ENCODE assay signal across 10 cellular contexts in genomic region chr11:47111318-47111804, GRCh38.
A peak's percentile ranks its signal among the peaks of the same experiment; 100 is the strongest.
DNase-seq lines count a peak whose midpoint lies in the region; ATAC-seq, FAIRE-seq and TF ChIP-seq lines count a peak whose summit lies in the region.
"Had no signal": no experiment of that assay in that cellular context is flagged by ENCODE, and none has a peak within 500 bp of the region (broad histone marks: within the 10 kb centered on the region; RNA-seq: fewer than 3 reads in every experiment).

No MANE protein-coding gene starts in this region.

- no peak for FAIRE-seq in HepG2 (lab: Jason Lieb, UNC)

- TF ChIP-seq POLR2A in HepG2 (IDR thresholded peaks at IDR 0.05; ENCODE audit: insufficient read depth in 1 of 2, low read depth in 2 of 2, low read length in 2 of 2), result no peak

- TF ChIP-seq CTCF in neural progenitor cell (IDR thresholded peaks at IDR 0.05) (no peak), PC-3 (conservative IDR thresholded peaks at IDR 0.05; ENCODE audit: low read depth, low read length) (no peak), HepG2 (CRISPR knock-in tag; IDR thresholded peaks at IDR 0.05) (no peak), CD14-positive monocyte (IDR thresholded peaks at IDR 0.05) (no peak)

- H3K27me3 Mint-ChIP-seq in neural progenitor cell (ENCODE audit: insufficient read depth, low read depth) (peaks cover 2% of the 10 kb centered on the region), CD14-positive monocyte (ENCODE audit: low read depth in 3 of 3) (peaks cover 0 to under 1% (median 0%) of the 10 kb centered on the region in 3 donors)

- H3K27ac ChIP-seq in neural progenitor cell (no peak overlapping the region), PC-3 (ENCODE audit: low read length) (no peak overlapping the region), HepG2 (ENCODE audit: extremely low read length, insufficient read depth, low read length) (no peak overlapping the region)

- H3K4me3 Mint-ChIP-seq in neural progenitor cell (no peak overlapping the region), CD14-positive monocyte (no peak overlapping the region)

- H3K36me3 ChIP-seq in neural progenitor cell, result no peaks in the 10 kb centered on the region
- H3K36me3 ChIP-seq in PC-3 (ENCODE audit: low read depth, low read length), result no peaks in the 10 kb centered on the region
- H3K36me3 ChIP-seq in HepG2 (replicated peaks in 1 of 2; ENCODE audit: control insufficient read depth in 1 of 2, insufficient read depth in 2 of 2, low read length in 2 of 2), result 0 out of 5 replicates have a peak, but pooled peaks cover 0 to 1% of the 10 kb centered on the region in 2 experiments

- BruUV-seq in PC-3 (replicated peaks; lab: Mats Ljungman, UMichigan) (no TSS peak), HepG2 (replicated peaks; lab: Mats Ljungman, UMichigan) (no TSS peak)

- peaks cover 8% of the 10 kb centered on the region for H3F3A ChIP-seq in neural progenitor cell (ENCODE audit: low read depth)
- H3F3A ChIP-seq in PC-3 (ENCODE audit: low read length, unreplicated experiment), result no peaks in the 10 kb centered on the region

- H3K9ac ChIP-seq in neural progenitor cell (no peak overlapping the region), PC-3 (ENCODE audit: low read length) (no peak overlapping the region), HepG2 (ENCODE audit: insufficient read depth, low read depth, low read length) (no peak overlapping the region)

- POLR2A ChIA-PET in PC-3 (lab: Charles Lee; ENCODE audit: unreplicated experiment), result no interaction called here
- POLR2A ChIA-PET in HepG2 (lab: Yijun Ruan, JAX), result no interaction called here

- H3K9me3 ChIP-seq in neural progenitor cell (ENCODE audit: low read depth), result no peaks in the 10 kb centered on the region
- H3K9me3 ChIP-seq in PC-3 (ENCODE audit: low read length), result no peaks in the 10 kb centered on the region
- no peaks in the 10 kb centered on the region for H3K9me3 ChIP-seq in HepG2 (ENCODE audit: low read length)

- CTCF ChIA-PET in PC-3 (lab: Charles Lee), result no interaction called here
- CTCF ChIA-PET in HepG2 (lab: Yijun Ruan, JAX; ENCODE audit: low intra/inter-chr PET ratio, low total read pairs), result no interaction called here

- peaks cover 48% of the 10 kb centered on the region for H3K4me1 Mint-ChIP-seq in neural progenitor cell
- H3K4me1 Mint-ChIP-seq in CD14-positive monocyte, result no peaks in the 10 kb centered on the region

- H4K20me1 ChIP-seq in neural progenitor cell (ENCODE audit: low read depth), result no peaks in the 10 kb centered on the region
- no peaks in the 10 kb centered on the region for H4K20me1 ChIP-seq in PC-3 (ENCODE audit: low read length)
- H4K20me1 ChIP-seq in HepG2 (ENCODE audit: insufficient read depth, low read length), result no peaks in the 10 kb centered on the region

- in situ Hi-C loops in HepG2 (cut with HindIII; ENCODE audit: extremely low pct_ligation_motif_present, low pct_unique_long_range_greater_than_20kb), result no loop called here

- H3K9me2 ChIP-seq in PC-3 (replicated peaks; ENCODE audit: low read length), result no peaks in the 10 kb centered on the region

- H3K4me2 ChIP-seq in neural progenitor cell (no peak overlapping the region), PC-3 (ENCODE audit: low read length) (no peak overlapping the region), HepG2 (ENCODE audit: low read depth, low read length) (no peak overlapping the region)

- no peak overlapping the region for H2AFZ ChIP-seq in neural progenitor cell (replicated peaks)
- H2AFZ ChIP-seq in PC-3 (ENCODE audit: low read length), result no peak overlapping the region
- H2AFZ ChIP-seq in HepG2 (ENCODE audit: low read length), result no peak overlapping the region

- H3K4me1 ChIP-seq in neural progenitor cell (peaks cover 29% of the 10 kb centered on the region), PC-3 (ENCODE audit: insufficient read depth, low read length) (no peaks in the 10 kb centered on the region), HepG2 (ENCODE audit: insufficient read depth, low read length) (no peaks in the 10 kb centered on the region)

- H3K27ac Mint-ChIP-seq in neural progenitor cell (peak overlapping the region; percentile 4), CD14-positive monocyte (no peak overlapping the region)

- peak; percentile 97 for DNase-seq in NCI-H2029 (lab: John Stamatoyannopoulos, UW)
- DNase-seq in neural progenitor cell (ENCODE audit: low spot score), result no peak
- DNase-seq in stimulated activated naive CD8-positive, alpha-beta T cell treated with anti-CD3 and anti-CD28 coated beads, Interleukin-15, Interleukin-2, amounts not matched to agents 100 U/mL and 50 U/mL, for 24 hours, result no peak
- DNase-seq in PC-3, result no peak
- DNase-seq in HepG2 (ENCODE audit: low spot score), result no peak
- no peak for DNase-seq in CD14-positive monocyte (ENCODE audit: low spot score)
- DNase-seq: activated effector memory CD4-positive, alpha-beta T cell treated with Interleukin-2 at 50 U/mL for 16 hours; SW 1271 had no signal

- TF ChIP-seq EP300 in HepG2 (IDR thresholded peaks at IDR 0.05; ENCODE audit: low read depth in 2 of 2, low read length in 2 of 2), result no peak
- TF ChIP-seq EP300 in HepG2 (CRISPR knock-in tag; IDR thresholded peaks at IDR 0.05; ENCODE audit: borderline replicate concordance), result no peak

- no peak for TF ChIP-seq RAD21 in HepG2 (CRISPR knock-in tag; IDR thresholded peaks at IDR 0.05)

- no peaks in the 10 kb centered on the region for H3K79me2 ChIP-seq in neural progenitor cell (ENCODE audit: low read depth)
- H3K79me2 ChIP-seq in PC-3 (ENCODE audit: low read length), result no peaks in the 10 kb centered on the region
- H3K79me2 ChIP-seq in HepG2 (ENCODE audit: insufficient read depth, low read length), result no peaks in the 10 kb centered on the region

- peak; percentile 88 for ATAC-seq in GM19023 (IDR thresholded peaks at IDR 0.05; ENCODE audit: unreplicated experiment)
- ATAC-seq in HG02885 (IDR thresholded peaks at IDR 0.05; ENCODE audit: poor library complexity, unreplicated experiment), result peak; percentile 86
- no peak for ATAC-seq in stimulated activated naive CD8-positive, alpha-beta T cell treated with anti-CD3 and anti-CD28 coated beads, Interleukin-15, Interleukin-2, amounts not matched to agents 100 U/mL and 50 U/mL, for 24 hours
- no peak for ATAC-seq in PC-3
- ATAC-seq in HepG2, result no peak

- H3K27me3 ChIP-seq in neural progenitor cell, result no peaks in the 10 kb centered on the region
- H3K27me3 ChIP-seq in PC-3 (ENCODE audit: low read length), result no peaks in the 10 kb centered on the region
- H3K27me3 ChIP-seq in HepG2 (ENCODE audit: control insufficient read depth in 1 of 2, insufficient read depth in 2 of 2, low read length in 2 of 2), result no peaks in the 10 kb centered on the region

- intact Hi-C loops in PC-3 (cut with micrococcal nuclease) (no loop called here), HepG2 (cut with micrococcal nuclease; ENCODE audit: unreplicated experiment) (loop anchor here (10.0 kb wide), 1 partner anchor 47 kb away; no protein-coding TSS in a partner anchor), CD14-positive monocyte (cut with micrococcal nuclease) (no loop called here)

- H3K36me3 Mint-ChIP-seq in neural progenitor cell, result peaks cover 14% of the 10 kb centered on the region
- H3K36me3 Mint-ChIP-seq in CD14-positive monocyte, result no peaks in the 10 kb centered on the region

- no peak overlapping the region for H3K4me3 ChIP-seq in neural progenitor cell
- no peak overlapping the region for H3K4me3 ChIP-seq in PC-3 (ENCODE audit: low read length)
- H3K4me3 ChIP-seq in HepG2 (replicated peaks in 1 of 3; ENCODE audit: insufficient read depth in 1 of 3, low read depth in 2 of 3, low read length in 3 of 3), result no peak overlapping the region

- peaks cover 6% of the 10 kb centered on the region for H3K9me3 Mint-ChIP-seq in neural progenitor cell
- peaks cover 0 to 5% (median 1%) of the 10 kb centered on the region in 7 donors for H3K9me3 Mint-ChIP-seq in CD14-positive monocyte

- 85% methylated on average over 8 of the region's 8 CpGs for WGBS in HepG2 (ENCODE audit: low lambda C conversion rate)

TF ChIP-seq in HepG2, 621 proteins besides CTCF, POLR2A, EP300 and RAD21 (continues in another document):
- TF ChIP-seq RNF2 (conservative IDR thresholded peaks at IDR 0.05; ENCODE audit: low read depth) (no peak), NFAT5 (CRISPR knock-in tag; IDR thresholded peaks at IDR 0.05) (no peak), MEIS1 (CRISPR knock-in tag; IDR thresholded peaks at IDR 0.05; ENCODE audit: borderline replicate concordance) (no peak)

Comparison
In these comparisons a context has a peak if more than half of its experiments do, and no peak if none do; other contexts are left out.
1. ATAC-seq: peak in GM19023 (single experiment) and HG02885 (single experiment); none in stimulated activated naive CD8-positive, alpha-beta T cell treated with anti-CD3 and anti-CD28 coated beads, Interleukin-15, Interleukin-2, amounts not matched to agents 100 U/mL and 50 U/mL, for 24 hours (single experiment), PC-3 (single experiment) and HepG2 (single experiment).